In the genomic region with DNA sequence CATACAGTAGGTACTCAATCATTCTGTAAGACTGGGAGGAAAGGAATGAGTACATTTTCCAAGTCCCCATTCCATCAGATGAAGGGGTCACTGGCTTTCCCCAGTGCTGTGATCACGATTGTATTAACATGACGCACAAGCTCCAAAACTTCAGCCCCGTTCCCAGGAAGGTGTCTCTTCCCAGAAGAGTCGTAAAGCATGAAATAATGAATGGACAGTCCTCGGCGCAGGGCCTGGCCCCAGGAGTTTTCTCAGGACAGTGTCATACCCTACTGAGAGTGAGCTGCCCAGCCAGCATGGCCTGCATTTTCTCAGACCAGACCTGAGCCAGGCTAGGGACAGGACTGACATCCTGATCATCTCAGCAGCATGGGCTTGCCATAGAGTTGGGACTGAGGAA, we compare ENCODE assay signal across 30 cellular contexts.
A peak's percentile ranks its signal among the peaks of the same experiment; 100 is the strongest.
DNase-seq lines count a peak whose midpoint lies in the region; ATAC-seq and TF ChIP-seq lines count a peak whose summit lies in the region.
"Had no signal": no experiment of that assay in that cellular context is flagged by ENCODE, and none has a peak within 500 bp of the region (broad histone marks: within the 10 kb centered on the region; RNA-seq: fewer than 3 reads in every experiment).

No MANE protein-coding gene starts in this region.

- POLR2A ChIA-PET in naive thymus-derived CD8-positive, alpha-beta T cell (lab: Charles Lee): no interaction called here

- H3K4me1 ChIP-seq in right atrium auricular region (peaks cover 0 to 77% of the 10 kb centered on the region in 2 donors), sigmoid colon (peaks cover 0 to 99% (median 81%) of the 10 kb centered on the region in 4 donors), aorta (ENCODE audit: control insufficient read depth in 1 of 2, insufficient read depth in 2 of 2, low read length in 2 of 2) (peaks cover 6 to 29% of the 10 kb centered on the region in 2 donors)

- H3K4me3 ChIP-seq in right atrium auricular region (no peak overlapping the region), sigmoid colon (no peak overlapping the region), aorta (ENCODE audit: low read length in 2 of 2) (no peak overlapping the region)
- H3K4me3 ChIP-seq: cardiac muscle cell, GM23338, testis had no signal

- TF ChIP-seq POLR2A in sigmoid colon (IDR thresholded peaks at IDR 0.05): no peak

- H3K27me3 ChIP-seq in right atrium auricular region (no peaks in the 10 kb centered on the region), sigmoid colon (no peaks in the 10 kb centered on the region), aorta (ENCODE audit: control insufficient read depth in 1 of 2, insufficient read depth in 2 of 2, low read length in 1 of 2) (no peaks in the 10 kb centered on the region)
- H3K27me3 ChIP-seq: cardiac muscle cell, testis had no signal

- no peak overlapping the region for H3K4me3 Mint-ChIP-seq in naive thymus-derived CD8-positive, alpha-beta T cell
- H3K4me3 Mint-ChIP-seq: activated CD4-positive, alpha-beta memory T cell treated with anti-CD3 and anti-CD28 coated beads, Interleukin-2, amount 10 ng/mL, durations not matched to agents 7 days and 5 days; activated T-helper 17 cell treated with anti-CD3 and anti-CD28 coated beads, Interleukin-2, amount 50 U/mL, for 72 hours; CD4-positive, CD25-positive, alpha-beta regulatory T cell; GM23338; memory B cell; stimulated activated naive B cell treated with anti-CD40 and anti-IgM and Interleukin-4, amounts not matched to agents 10 μg/mL and 1 μg/mL and 100 μg/mL, for 72 hours; T-helper 17 cell had no signal

- H3K9me3 Mint-ChIP-seq in naive thymus-derived CD8-positive, alpha-beta T cell: no peaks in the 10 kb centered on the region
- H3K9me3 Mint-ChIP-seq: activated CD4-positive, alpha-beta memory T cell treated with anti-CD3 and anti-CD28 coated beads, Interleukin-2, amount 10 ng/mL, durations not matched to agents 7 days and 5 days; activated T-helper 17 cell treated with anti-CD3 and anti-CD28 coated beads, Interleukin-2, amount 50 U/mL, for 72 hours; GM23338; memory B cell had no signal

- no peak overlapping the region for H3K27ac Mint-ChIP-seq in naive thymus-derived CD8-positive, alpha-beta T cell
- H3K27ac Mint-ChIP-seq: activated CD4-positive, alpha-beta memory T cell treated with anti-CD3 and anti-CD28 coated beads, Interleukin-2, amount 10 ng/mL, durations not matched to agents 7 days and 5 days; activated T-helper 17 cell treated with anti-CD3 and anti-CD28 coated beads, Interleukin-2, amount 50 U/mL, for 72 hours; CD4-positive, CD25-positive, alpha-beta regulatory T cell; GM23338; memory B cell; stimulated activated naive B cell treated with anti-CD40 and anti-IgM and Interleukin-4, amounts not matched to agents 10 μg/mL and 1 μg/mL and 100 μg/mL, for 72 hours; T-helper 17 cell had no signal

- no peak for TF ChIP-seq CTCF in right atrium auricular region (IDR thresholded peaks at IDR 0.05)
- no peak for TF ChIP-seq CTCF in sigmoid colon (IDR thresholded peaks at IDR 0.05)

- DNase-seq in Right ventricle myocardium superior (no peak), right atrium auricular region (ENCODE audit: low spot score) (no peak), left ventricle myocardium superior (no peak), sigmoid colon (peak; percentile 88), aorta (no peak)
- no peak for DNase-seq in stimulated activated CD4-positive, alpha-beta T cell treated with anti-CD3 and anti-CD28 coated beads, Interleukin-12 subunit alpha, Interleukin-12 subunit beta, amount 100 ng/mL, for 4 hours
- DNase-seq in naive thymus-derived CD8-positive, alpha-beta T cell: no peak
- DNase-seq: 8988T; activated CD4-positive, alpha-beta memory T cell treated with anti-CD3 and anti-CD28 coated beads, Interleukin-2, amount 10 ng/mL, durations not matched to agents 7 days and 5 days; activated CD4-positive, CD25-positive, alpha-beta regulatory T cell treated with anti-CD3 and anti-CD28 coated beads, Interleukin-2, amount 50 U/mL, for 72 hours; activated CD8-positive, alpha-beta memory T cell treated with anti-CD3 and anti-CD28 coated beads, Interleukin-2, amount 50 U/mL, for 48 hours; activated naive CD4-positive, alpha-beta T cell treated with anti-CD3 and anti-CD28 coated beads, Interleukin-2, amount 50 U/mL, for 16 hours; anterior cingulate cortex; CD4-positive, CD25-positive, alpha-beta regulatory T cell; EL; head of caudate nucleus; NCI-H1436; NCI-H2107; NCI-H446 treated with DMSO at 0.1 percent for 48 hours; occipital lobe; SK-N-SH; stimulated activated CD4-positive, alpha-beta T cell treated with anti-CD3 and anti-CD28 coated beads, Interleukin-4, amount 100 ng/mL, for 4 hours; stimulated activated naive B cell treated with anti-CD40 and anti-IgM and Interleukin-4, amounts not matched to agents 10 μg/mL and 1 μg/mL and 100 μg/mL, for 72 hours; T-helper 17 cell; testis had no signal

- H3K27me3 Mint-ChIP-seq in naive thymus-derived CD8-positive, alpha-beta T cell: peaks cover 0 to 9% (median 2%) of the 10 kb centered on the region in 5 donors
- H3K27me3 Mint-ChIP-seq: activated T-helper 17 cell treated with anti-CD3 and anti-CD28 coated beads, Interleukin-2, amount 50 U/mL, for 72 hours; CD4-positive, CD25-positive, alpha-beta regulatory T cell had no signal

- H3K27ac ChIP-seq in right atrium auricular region: peak overlapping the region in 1 of 2 donors; percentile 15
- peak overlapping the region; percentile 63 to 90 (median 80) for H3K27ac ChIP-seq in sigmoid colon
- peak overlapping the region; percentile 23 to 90 for H3K27ac ChIP-seq in aorta (ENCODE audit: low read depth in 1 of 2, low read length in 2 of 2)
- H3K27ac ChIP-seq: cardiac muscle cell, testis had no signal

- TF ChIP-seq EP300 in sigmoid colon (IDR thresholded peaks at IDR 0.05): peak in 3 of 4 donors; percentile 62 to 95 (median 93)

- intact Hi-C loops in Right ventricle myocardium superior (cut with DNase I) (no loop called here), left ventricle myocardium superior (cut with micrococcal nuclease) (no loop called here), sigmoid colon (cut with DNase I) (loop anchor here (5.0 kb wide), 2 partner anchors 46 to 81 kb away; a partner anchor contains a TSS), aorta (cut with DNase I) (no loop called here)

- H3K36me3 ChIP-seq in right atrium auricular region: no peaks in the 10 kb centered on the region
- H3K36me3 ChIP-seq in sigmoid colon: no peaks in the 10 kb centered on the region
- no peaks in the 10 kb centered on the region for H3K36me3 ChIP-seq in aorta (ENCODE audit: control insufficient read depth in 1 of 2, insufficient read depth in 2 of 2, low read length in 1 of 2)
- H3K36me3 ChIP-seq: cardiac muscle cell had no signal

- H3K36me3 Mint-ChIP-seq in naive thymus-derived CD8-positive, alpha-beta T cell: no peaks in the 10 kb centered on the region
- H3K36me3 Mint-ChIP-seq: CD4-positive, CD25-positive, alpha-beta regulatory T cell; memory B cell; stimulated activated naive B cell treated with anti-CD40 and anti-IgM and Interleukin-4, amounts not matched to agents 10 μg/mL and 1 μg/mL and 100 μg/mL, for 72 hours had no signal

- H3K4me1 Mint-ChIP-seq in naive thymus-derived CD8-positive, alpha-beta T cell: peaks cover 0 to 1% (median 0%) of the 10 kb centered on the region in 4 donors
- H3K4me1 Mint-ChIP-seq: activated CD4-positive, alpha-beta memory T cell treated with anti-CD3 and anti-CD28 coated beads, Interleukin-2, amount 10 ng/mL, durations not matched to agents 7 days and 5 days; activated T-helper 17 cell treated with anti-CD3 and anti-CD28 coated beads, Interleukin-2, amount 50 U/mL, for 72 hours; CD4-positive, CD25-positive, alpha-beta regulatory T cell; memory B cell; stimulated activated naive B cell treated with anti-CD40 and anti-IgM and Interleukin-4, amounts not matched to agents 10 μg/mL and 1 μg/mL and 100 μg/mL, for 72 hours; T-helper 17 cell had no signal

- H3K9me3 ChIP-seq in right atrium auricular region: no peaks in the 10 kb centered on the region
- no peaks in the 10 kb centered on the region for H3K9me3 ChIP-seq in sigmoid colon
- no peaks in the 10 kb centered on the region for H3K9me3 ChIP-seq in aorta (ENCODE audit: control insufficient read depth, low read length)
- H3K9me3 ChIP-seq: SK-N-SH, testis had no signal

- ATAC-seq in Right ventricle myocardium superior (ENCODE audit: poor library complexity) (peak; percentile 19), left ventricle myocardium superior (peak; percentile 38), aorta (ENCODE audit: low FRiP score) (peak; percentile 19), GM19035 (IDR thresholded peaks at IDR 0.05; ENCODE audit: unreplicated experiment) (no peak)
- ATAC-seq in naive thymus-derived CD8-positive, alpha-beta T cell: no peak
- ATAC-seq: activated T-helper 17 cell treated with anti-CD3 and anti-CD28 coated beads, Interleukin-2, amount 50 U/mL, for 72 hours; GM23338; stimulated activated naive B cell treated with anti-CD40 and anti-IgM and Interleukin-4, amounts not matched to agents 10 μg/mL and 1 μg/mL and 100 μg/mL, for 72 hours; T-helper 17 cell had no signal

- 88 to 93% methylated on average over 6 of the region's 6 CpGs for WGBS in sigmoid colon, 2 donors
- 71 to 74% methylated on average over 6 of the region's 6 CpGs for WGBS in aorta, 2 donors

Comparison
In these comparisons a context has a peak if more than half of its experiments do, and no peak if none do; other contexts are left out.
1. ATAC-seq: peak in Right ventricle myocardium superior (single experiment), left ventricle myocardium superior (single experiment) and aorta (single experiment); none in GM19035 (single experiment) and naive thymus-derived CD8-positive, alpha-beta T cell (0 of 2).